Comparison of ENCODE assay signal across 8 cellular contexts in genomic region chr9:129550199-129550839, GRCh38.
DNase-seq lines count a peak whose midpoint lies in the region; ATAC-seq, FAIRE-seq and TF ChIP-seq lines count a peak whose summit lies in the region.

No MANE protein-coding gene starts in this region.

- H3K4me2 ChIP-seq in keratinocyte (ENCODE audit: control insufficient read depth, extremely low read depth, insufficient read depth, low read depth, low read length) = peak overlapping the region; percentile 77

- H3K27ac Mint-ChIP-seq in chondrocyte (ENCODE audit: unreplicated experiment) = no peak overlapping the region

- H3K36me3 ChIP-seq in Panc1 (ENCODE audit: control insufficient read depth, insufficient read depth, low read length) (no peaks in the 10 kb centered on the region), keratinocyte (ENCODE audit: control insufficient read depth in 2 of 2, extremely low read depth in 1 of 2, insufficient read depth in 2 of 2, low read length in 2 of 2) (no peaks in the 10 kb centered on the region), skeletal muscle tissue (ENCODE audit: control insufficient read depth in 3 of 3, insufficient read depth in 3 of 3, low read length in 3 of 3) (no peaks in the 10 kb centered on the region), WERI-Rb-1 (no peaks in the 10 kb centered on the region)

- H4K20me1 ChIP-seq in keratinocyte (ENCODE audit: control insufficient read depth, extremely low read depth, insufficient read depth, low read length) = no peaks in the 10 kb centered on the region

- peaks cover 16% of the 10 kb centered on the region for H3K4me1 Mint-ChIP-seq in chondrocyte (ENCODE audit: low read depth)

- H3K4me3 ChIP-seq in Panc1 (ENCODE audit: low read depth in 2 of 2, low read length in 2 of 2) = peak overlapping the region; percentile 43 to 54
- peak overlapping the region; percentile 15 to 57 (median 48) for H3K4me3 ChIP-seq in keratinocyte (ENCODE audit: control insufficient read depth in 2 of 3, extremely low read depth in 1 of 3, insufficient read depth in 2 of 3, low read depth in 1 of 3, low read length in 3 of 3)
- H3K4me3 ChIP-seq in skeletal muscle tissue (ENCODE audit: low read length in 3 of 3) = peak overlapping the region; percentile 51 to 60 (median 51)
- H3K4me3 ChIP-seq in WERI-Rb-1 (ENCODE audit: low read depth, low read length) = no peak overlapping the region

- dilution Hi-C loops in keratinocyte (cut with MboI; ENCODE audit: extremely low pct_ligation_motif_present, low sequenced_read_pairs) = no loop called here

- CTCF ChIA-PET in Panc1 (lab: Charles Lee) = interaction anchor here (0.6 to 0.7 kb wide), 2 partner anchors 48 to 73 kb away, joined by 5 to 6 read pairs; no protein-coding TSS in a partner anchor

- no peaks in the 10 kb centered on the region for H3K27me3 Mint-ChIP-seq in chondrocyte (ENCODE audit: low read depth)

- H3K27ac ChIP-seq in Panc1 (ENCODE audit: low read length) (peak overlapping the region; percentile 82), keratinocyte (ENCODE audit: control insufficient read depth, insufficient read depth, low read length) (no peak overlapping the region), skeletal muscle tissue (ENCODE audit: low read depth, low read length) (peak overlapping the region; percentile 76), WERI-Rb-1 (no peak overlapping the region)

- ATAC-seq in Panc1 = peak; percentile 79

- H3K9me3 ChIP-seq in Panc1 (ENCODE audit: control insufficient read depth, insufficient read depth, low read depth, low read length) = no peaks in the 10 kb centered on the region
- H3K9me3 ChIP-seq in keratinocyte (ENCODE audit: control insufficient read depth, low read depth, low read length) = no peaks in the 10 kb centered on the region
- no peaks in the 10 kb centered on the region for H3K9me3 ChIP-seq in skeletal muscle tissue (ENCODE audit: control insufficient read depth in 3 of 3, low read length in 3 of 3)
- H3K9me3 ChIP-seq in WERI-Rb-1 (ENCODE audit: severe bottlenecking) = no peaks in the 10 kb centered on the region

- TF ChIP-seq CTCF in Panc1 (IDR thresholded peaks at IDR 0.05) = no peak; the same call in 1 of the 2 replicates
- TF ChIP-seq CTCF in chondrocyte (IDR thresholded peaks at IDR 0.05) = peak; percentile 13
- no peak for TF ChIP-seq CTCF in keratinocyte (optimal IDR thresholded peaks at IDR 0.05 in 1 of 3, IDR thresholded peaks at IDR 0.05 in 1 of 3, conservative IDR thresholded peaks at IDR 0.05 in 1 of 3; ENCODE audit: extremely low read depth in 1 of 3, insufficient read depth in 2 of 3, low read length in 3 of 3)
- no peak for TF ChIP-seq CTCF in WERI-Rb-1 (IDR thresholded peaks at IDR 0.05; ENCODE audit: low read depth, low read length)

- peak overlapping the region; percentile 71 for H3K4me3 Mint-ChIP-seq in chondrocyte (ENCODE audit: unreplicated experiment)

- H3K9me3 Mint-ChIP-seq in chondrocyte (ENCODE audit: low read depth) = no peaks in the 10 kb centered on the region

- peak overlapping the region; percentile 66 for H2AFZ ChIP-seq in keratinocyte (ENCODE audit: control insufficient read depth, low read length)

- H3K36me3 Mint-ChIP-seq in chondrocyte (ENCODE audit: low read depth) = no peaks in the 10 kb centered on the region

- peak; percentile 33 for DNase-seq in NCI-H1436 (lab: John Stamatoyannopoulos, UW)
- DNase-seq in NCI-H1436 treated with DMSO at 0.1 percent for 48 hours (lab: John Stamatoyannopoulos, UW) = no peak
- DNase-seq in Panc1 (ENCODE audit: low read depth, low spot score) = no peak
- DNase-seq in chondrocyte (ENCODE audit: low spot score) = no peak
- no peak for DNase-seq in keratinocyte (ENCODE audit: low read depth, low spot score)
- no peak for DNase-seq in NAMALWA (ENCODE audit: low spot score)
- DNase-seq in WERI-Rb-1 = no peak

- peak overlapping the region; percentile 44 for H3K9ac ChIP-seq in keratinocyte (ENCODE audit: control insufficient read depth, extremely low read depth, insufficient read depth, low read length)
- peak overlapping the region; percentile 61 to 71 (median 69) for H3K9ac ChIP-seq in skeletal muscle tissue (ENCODE audit: low read depth in 1 of 3, low read length in 3 of 3)

- H3K27me3 ChIP-seq in Panc1 (ENCODE audit: control insufficient read depth, insufficient read depth, low read length) (no peaks in the 10 kb centered on the region), keratinocyte (ENCODE audit: control insufficient read depth, extremely low read depth, insufficient read depth, low read length) (no peaks in the 10 kb centered on the region), skeletal muscle tissue (ENCODE audit: control insufficient read depth in 3 of 3, insufficient read depth in 3 of 3, low read length in 3 of 3) (peaks cover 0 to 5% (median 0%) of the 10 kb centered on the region in 3 donors), WERI-Rb-1 (ENCODE audit: insufficient read depth, low read depth, severe bottlenecking) (no peaks in the 10 kb centered on the region)

- in situ Hi-C loops in Panc1 (cut with HindIII; ENCODE audit: low pct_unique_long_range_greater_than_20kb, low sequenced_read_pairs) = no loop called here

- POLR2A ChIA-PET in Panc1 (lab: Charles Lee) = no interaction called here

- BruUV-seq in Panc1 (replicated peaks; lab: Mats Ljungman, UMichigan) = no TSS peak

- intact Hi-C loops in Panc1 (cut with micrococcal nuclease; ENCODE audit: unreplicated experiment) = no loop called here

- FAIRE-seq in keratinocyte (lab: Jason Lieb, UNC) = no peak

- no peaks in the 10 kb centered on the region for H3K79me2 ChIP-seq in keratinocyte (ENCODE audit: control insufficient read depth, insufficient read depth, low read length)

- no peaks in the 10 kb centered on the region for H3K9me1 ChIP-seq in keratinocyte (ENCODE audit: control insufficient read depth, extremely low read depth, insufficient read depth, low read length)

- H3K4me1 ChIP-seq in Panc1 (ENCODE audit: control insufficient read depth, insufficient read depth, low read length) (peaks cover 4% of the 10 kb centered on the region; the same call in 1 of the 2 replicates), keratinocyte (ENCODE audit: control insufficient read depth, extremely low read depth, insufficient read depth, low read length) (peaks cover 3% of the 10 kb centered on the region), skeletal muscle tissue (ENCODE audit: control insufficient read depth in 3 of 3, insufficient read depth in 3 of 3, low read length in 3 of 3) (peaks cover 18 to 24% (median 19%) of the 10 kb centered on the region in 3 donors)

Comparison
In these comparisons a context has a peak if more than half of its experiments do, and no peak if none do; other contexts are left out.
1. H3K27ac ChIP-seq: peak in Panc1 (single experiment) and skeletal muscle tissue (single experiment); none in keratinocyte (single experiment) and WERI-Rb-1 (single experiment).